In the genomic region with DNA sequence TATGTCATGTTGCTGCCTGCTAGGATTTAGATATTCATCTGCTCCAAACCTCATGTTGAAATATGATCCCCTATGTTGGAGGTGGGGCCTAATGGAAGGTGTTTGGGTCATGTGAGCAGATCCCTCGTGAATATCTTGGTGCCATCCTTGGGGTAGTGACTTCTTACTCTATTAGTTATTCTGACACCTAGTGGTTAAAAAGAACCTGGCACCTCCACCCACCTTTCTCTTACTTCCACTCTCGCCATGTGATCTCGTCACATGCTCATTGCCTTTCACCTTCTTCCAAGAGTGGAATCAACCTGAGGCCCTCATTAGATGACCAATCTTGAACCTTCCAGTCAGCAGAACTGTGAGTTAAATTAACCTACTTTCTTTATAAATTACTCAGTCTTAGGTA, we compare ENCODE assay signal across 2 cellular contexts.
TF ChIP-seq lines count a peak whose summit lies in the region.

No MANE protein-coding gene starts in this region.

TF ChIP-seq in IMR-90, 13 proteins besides CTCF, POLR2A, EP300 and RAD21 (continued from another document):
- TF ChIP-seq, protein P1, sequence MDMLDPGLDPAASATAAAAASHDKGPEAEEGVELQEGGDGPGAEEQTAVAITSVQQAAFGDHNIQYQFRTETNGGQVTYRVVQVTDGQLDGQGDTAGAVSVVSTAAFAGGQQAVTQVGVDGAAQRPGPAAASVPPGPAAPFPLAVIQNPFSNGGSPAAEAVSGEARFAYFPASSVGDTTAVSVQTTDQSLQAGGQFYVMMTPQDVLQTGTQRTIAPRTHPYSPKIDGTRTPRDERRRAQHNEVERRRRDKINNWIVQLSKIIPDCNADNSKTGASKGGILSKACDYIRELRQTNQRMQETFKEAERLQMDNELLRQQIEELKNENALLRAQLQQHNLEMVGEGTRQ (IDR thresholded peaks at IDR 0.05; ENCODE audit: low read depth, low read length): peak; percentile 77; the same call in 1 of the 2 replicates

TF ChIP-seq in K562, 482 proteins besides CTCF, POLR2A, EP300 and RAD21 (continued from another document):
- no peak for TF ChIP-seq GATAD2B (IDR thresholded peaks at IDR 0.05; ENCODE audit: borderline replicate concordance)
TF ChIP-seq in K562: peak in this region for 0.
